In the genomic region with DNA sequence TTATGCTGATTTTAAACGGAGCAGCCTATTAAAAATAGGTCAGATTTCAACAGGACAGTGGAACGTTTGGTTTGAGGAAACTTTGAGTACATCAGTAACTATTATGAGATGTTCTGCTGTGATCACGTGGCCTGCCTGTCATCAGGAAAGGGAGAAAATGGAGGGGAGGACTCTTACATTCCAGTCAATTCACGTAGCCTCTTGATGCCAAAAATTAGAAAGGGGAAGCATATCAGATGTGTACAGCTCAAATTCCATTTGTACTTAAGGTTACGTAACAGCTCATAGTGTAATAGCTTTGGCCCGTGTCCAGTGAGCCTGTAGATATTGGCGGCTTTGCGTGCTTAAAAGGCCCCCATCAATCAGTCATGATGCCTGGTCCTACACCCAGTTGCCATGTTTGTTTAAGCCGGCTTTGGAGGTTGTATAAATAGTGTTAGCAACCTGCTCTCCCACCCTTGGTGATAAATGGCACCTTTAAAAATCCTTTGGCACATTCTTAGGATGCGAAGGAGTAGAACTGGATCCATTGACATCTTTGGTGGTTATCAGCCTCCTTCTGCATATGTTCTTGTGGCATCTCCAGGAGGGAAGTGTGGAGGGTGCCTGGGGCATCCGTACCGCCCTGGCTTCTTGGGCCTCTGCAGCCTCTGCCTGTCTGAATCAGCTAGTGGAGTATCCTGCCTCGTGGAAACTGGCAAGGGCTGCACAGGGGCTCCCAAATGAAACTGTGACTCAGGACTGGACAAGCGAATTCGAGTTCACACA, we compare ENCODE assay signal across 8 cellular contexts.
DNase-seq lines count a peak whose midpoint lies in the region; ATAC-seq and TF ChIP-seq lines count a peak whose summit lies in the region.

No MANE protein-coding gene starts in this region.

- POLR2A ChIA-PET in IMR-90 (lab: Charles Lee; ENCODE audit: unreplicated experiment) (no interaction called here), RWPE1 (lab: Yijun Ruan, JAX; ENCODE audit: low non-redundant PET) (no interaction called here)

- H3K27me3 ChIP-seq in IMR-90 (ENCODE audit: control insufficient read depth, insufficient read depth, low read length) (no peaks in the 10 kb centered on the region), heart left ventricle (no peaks in the 10 kb centered on the region), thoracic aorta (replicated peaks; ENCODE audit: insufficient read depth) (no peaks in the 10 kb centered on the region)

- no peak overlapping the region for H3K9ac ChIP-seq in IMR-90 (ENCODE audit: low read depth, low read length)

- peaks cover 38% of the 10 kb centered on the region for H3K9me1 ChIP-seq in IMR-90 (ENCODE audit: insufficient read depth, low read length)

- no peaks in the 10 kb centered on the region for H4K20me1 ChIP-seq in IMR-90 (ENCODE audit: insufficient read depth, low read length)

- CTCF ChIA-PET in IMR-90 (lab: Yijun Ruan, JAX) (no interaction called here), RWPE1 (lab: Yijun Ruan, JAX) (interaction anchor here (0.6 kb wide), 1 partner anchor 320 kb away, joined by 3 read pairs; no protein-coding TSS in a partner anchor)

- H3K27ac ChIP-seq in IMR-90 (ENCODE audit: insufficient read depth, low read length) (peak overlapping the region; percentile 68), RWPE1 (peak overlapping the region; percentile 91), heart left ventricle (peak overlapping the region in 10 of 12 donors; percentile 20 to 72 (median 50)), thoracic aorta (peak overlapping the region; percentile 87 to 89)

- H2BK5ac ChIP-seq in IMR-90 (ENCODE audit: low read depth, low read length, poor library complexity, severe bottlenecking) = peak overlapping the region; percentile 97

- peak overlapping the region; percentile 95 for H2BK120ac ChIP-seq in IMR-90 (ENCODE audit: low read depth, low read length)

- H2AK5ac ChIP-seq in IMR-90 (ENCODE audit: low read depth, low read length) = peak overlapping the region; percentile 97

- BruUV-seq in IMR-90 (replicated peaks; lab: Mats Ljungman, UMichigan) = no TSS peak

- H2BK15ac ChIP-seq in IMR-90 (ENCODE audit: low read depth, low read length) = peak overlapping the region; percentile 75; the same call in 2 of the 3 replicates

- DNase-seq in IMR-90 (peak; percentile 97), RWPE1 (ENCODE audit: low spot score) (peak; percentile 84), heart left ventricle (peak in 4 of 5 donors; percentile 15 to 58 (median 43)), thoracic aorta (ENCODE audit: low spot score) (peak; percentile 42)
- no peak for DNase-seq in activated CD4-positive, alpha-beta T cell treated with anti-CD3 and anti-CD28 coated beads, Interleukin-2, amount 50 U/mL, for 1 hour

- H3K4me1 ChIP-seq in IMR-90 (ENCODE audit: control insufficient read depth, insufficient read depth, low read length) (peaks cover 47% of the 10 kb centered on the region), heart left ventricle (peaks cover 0 to 33% (median 16%) of the 10 kb centered on the region in 12 donors), thoracic aorta (ENCODE audit: control insufficient read depth in 1 of 2, low read depth in 2 of 2) (peaks cover 31 to 76% of the 10 kb centered on the region in 2 donors)

- no peak for TF ChIP-seq RAD21 in IMR-90 (IDR thresholded peaks at IDR 0.05; ENCODE audit: low read length)

- H3K4ac ChIP-seq in IMR-90 (ENCODE audit: low read depth, low read length) = peak overlapping the region; percentile 94

- peak overlapping the region; percentile 45 for H2AFZ ChIP-seq in IMR-90 (replicated peaks; ENCODE audit: low read length, poor library complexity)

- no peak overlapping the region for H3K4me3 ChIP-seq in IMR-90 (ENCODE audit: insufficient read depth, low read depth, low read length)
- no peak overlapping the region for H3K4me3 ChIP-seq in heart left ventricle
- H3K4me3 ChIP-seq in thoracic aorta = peak overlapping the region; percentile 50

- H4K5ac ChIP-seq in IMR-90 (ENCODE audit: low read depth, low read length) = peak overlapping the region; percentile 86

- TF ChIP-seq CTCF in IMR-90 (conservative IDR thresholded peaks at IDR 0.05; ENCODE audit: low read depth, low read length) (no peak), RWPE1 (conservative IDR thresholded peaks at IDR 0.05; ENCODE audit: low read depth) (no peak), heart left ventricle (IDR thresholded peaks at IDR 0.05) (no peak), thoracic aorta (IDR thresholded peaks at IDR 0.05) (no peak)

- no peak overlapping the region for H2AK9ac ChIP-seq in IMR-90 (replicated peaks; ENCODE audit: low read depth, low read length, poor library complexity)

- H3K14ac ChIP-seq in IMR-90 (replicated peaks; ENCODE audit: low read depth, low read length) = peak overlapping the region; percentile 84

- dilution Hi-C loops in IMR-90 (cut with HindIII; ENCODE audit: low sequenced_read_pairs, unreplicated experiment) = no loop called here

- peak overlapping the region; percentile 94 for H2BK20ac ChIP-seq in IMR-90 (ENCODE audit: low read depth, low read length)

- H4K8ac ChIP-seq in IMR-90 (ENCODE audit: low read depth in 2 of 2, low read length in 2 of 2) = peak overlapping the region; percentile 61 to 70

- H3K18ac ChIP-seq in IMR-90 (ENCODE audit: low read depth, low read length) = peak overlapping the region; percentile 83

- ATAC-seq in IMR-90 (ENCODE audit: low read depth) (peak; percentile 58), heart left ventricle (peak; percentile 41 to 80 (median 69)), thoracic aorta (ENCODE audit: insufficient number of reproducible peaks, low FRiP score, low read depth) (peak; percentile 68), GM21515 (IDR thresholded peaks at IDR 0.05; ENCODE audit: unreplicated experiment) (no peak), GM18873 (IDR thresholded peaks at IDR 0.05; ENCODE audit: low FRiP score, unreplicated experiment) (no peak), GM18907 (IDR thresholded peaks at IDR 0.05; ENCODE audit: unreplicated experiment) (no peak)

- in situ Hi-C loops in IMR-90 (cut with MboI; ENCODE audit: low sequenced_read_pairs) = no loop called here

- no peak for TF ChIP-seq POLR2A in IMR-90 (IDR thresholded peaks at IDR 0.05; ENCODE audit: low read depth, low read length)
- no peak for TF ChIP-seq POLR2A in heart left ventricle (IDR thresholded peaks at IDR 0.05)

- peak overlapping the region; percentile 91 for H4K91ac ChIP-seq in IMR-90 (ENCODE audit: insufficient read depth, low read depth, low read length)

- peaks cover 16 to 60% of the 10 kb centered on the region in 2 experiments; a peak in 3 of 4 replicates for H3K79me1 ChIP-seq in IMR-90 (ENCODE audit: low read depth in 1 of 2, low read length in 2 of 2)

- H3K4me2 ChIP-seq in IMR-90 (ENCODE audit: low read depth, low read length) = 0 out of 2 replicates have a peak overlapping the region, but pooled peaks have one; percentile 1

- no peaks in the 10 kb centered on the region for H3K9me3 ChIP-seq in IMR-90 (ENCODE audit: control insufficient read depth, insufficient read depth, low read length)
- H3K9me3 ChIP-seq in heart left ventricle = no peaks in the 10 kb centered on the region
- no peaks in the 10 kb centered on the region for H3K9me3 ChIP-seq in thoracic aorta

- H3K36me3 ChIP-seq in IMR-90 (ENCODE audit: control insufficient read depth, insufficient read depth, low read length) (no peaks in the 10 kb centered on the region), heart left ventricle (no peaks in the 10 kb centered on the region), thoracic aorta (no peaks in the 10 kb centered on the region)

- WGBS in IMR-90 (ENCODE audit: extremely low coverage in 2 of 2, insufficient read length in 1 of 2), 2 experiments = 56% methylated on average over 5 of the region's 15 CpGs; no CpG with 5 or more reads in 1 of the 2 experiments
- 39 to 47% (median 42%) methylated on average over 15 of the region's 15 CpGs for WGBS in heart left ventricle, 4 donors

- intact Hi-C loops in IMR-90 (cut with micrococcal nuclease) = loop anchor here (10.0 kb wide), 1 partner anchor 264 kb away; no protein-coding TSS in a partner anchor
- intact Hi-C loops in heart left ventricle (cut with DNase I) = no loop called here

- peak overlapping the region; percentile 37; the same call in 1 of the 2 replicates for H3K23ac ChIP-seq in IMR-90 (ENCODE audit: low read depth, low read length)

- peak overlapping the region; percentile 16; the same call in 1 of the 2 replicates for H3K56ac ChIP-seq in IMR-90 (ENCODE audit: extremely low read depth, insufficient read depth, low read length)

TF ChIP-seq in IMR-90, 13 proteins besides CTCF, POLR2A, EP300 and RAD21:
- TF ChIP-seq RCOR1 (IDR thresholded peaks at IDR 0.05; ENCODE audit: insufficient replicate concordance, low read length) (no peak), BHLHE40 (IDR thresholded peaks at IDR 0.05; ENCODE audit: low read depth, low read length) (peak; percentile 38; the same call in 1 of the 2 replicates), MAFK (IDR thresholded peaks at IDR 0.05; ENCODE audit: low read depth, low read length) (no peak), CEBPB (IDR thresholded peaks at IDR 0.05; ENCODE audit: low read depth, low read length) (peak; percentile 92), RFX5 (IDR thresholded peaks at IDR 0.05; ENCODE audit: low read depth, low read length) (peak; percentile 45; the same call in 1 of the 2 replicates)
- TF ChIP-seq, protein P1, sequence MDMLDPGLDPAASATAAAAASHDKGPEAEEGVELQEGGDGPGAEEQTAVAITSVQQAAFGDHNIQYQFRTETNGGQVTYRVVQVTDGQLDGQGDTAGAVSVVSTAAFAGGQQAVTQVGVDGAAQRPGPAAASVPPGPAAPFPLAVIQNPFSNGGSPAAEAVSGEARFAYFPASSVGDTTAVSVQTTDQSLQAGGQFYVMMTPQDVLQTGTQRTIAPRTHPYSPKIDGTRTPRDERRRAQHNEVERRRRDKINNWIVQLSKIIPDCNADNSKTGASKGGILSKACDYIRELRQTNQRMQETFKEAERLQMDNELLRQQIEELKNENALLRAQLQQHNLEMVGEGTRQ (IDR thresholded peaks at IDR 0.05; ENCODE audit: low read depth, low read length) = peak; percentile 94

Comparison
In these comparisons a context has a peak if more than half of its experiments do, and no peak if none do; other contexts are left out.
1. ATAC-seq: peak in IMR-90 (single experiment), heart left ventricle (4 of 4) and thoracic aorta (single experiment); none in GM21515 (single experiment), GM18873 (single experiment) and GM18907 (single experiment).
2. Peak in every context shown above with its lines, with median percentiles within 50 percentile points of each other: H3K27ac ChIP-seq.